ENCODE assay signal across 1 cellular context in the genomic region with DNA sequence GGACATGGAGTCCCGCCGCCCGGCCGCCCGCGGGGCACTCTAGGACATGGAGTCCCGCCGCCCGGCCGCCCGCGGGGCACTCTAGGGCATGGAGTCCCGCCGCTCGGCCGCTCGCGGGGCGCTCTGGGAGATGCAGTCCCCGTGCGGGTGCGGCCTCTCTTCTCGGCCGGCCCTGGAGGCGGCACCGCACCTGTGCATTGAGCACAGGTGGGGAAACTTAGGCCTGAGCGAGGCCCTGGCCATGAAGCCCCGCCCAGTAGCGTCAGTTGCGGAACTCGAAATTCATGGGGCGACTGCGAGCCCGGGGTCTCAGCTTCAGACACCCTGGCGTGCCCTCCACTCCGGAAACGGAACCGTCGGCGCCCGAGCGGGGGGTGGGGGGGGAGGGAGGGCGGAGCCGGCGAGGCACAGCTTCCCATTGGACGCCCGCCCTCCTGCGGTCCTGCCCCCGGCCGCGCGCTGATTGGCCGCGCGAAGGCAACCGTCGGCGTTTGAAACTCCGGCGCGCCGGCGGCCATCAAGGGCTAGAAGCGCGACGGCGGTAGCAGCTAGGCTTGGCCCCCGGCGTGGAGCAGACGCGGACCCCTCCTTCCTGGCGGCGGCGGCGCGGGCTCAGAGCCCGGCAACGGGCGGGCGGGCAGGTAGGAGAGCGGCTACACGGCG.
TF ChIP-seq lines count a peak whose summit lies in the region.

TSS of gene TACC3 (plus strand) at position 519 of the 663 bp plus-strand sequence. CDS start 1,901 bp downstream, outside the sequence.
A gene with protein sequence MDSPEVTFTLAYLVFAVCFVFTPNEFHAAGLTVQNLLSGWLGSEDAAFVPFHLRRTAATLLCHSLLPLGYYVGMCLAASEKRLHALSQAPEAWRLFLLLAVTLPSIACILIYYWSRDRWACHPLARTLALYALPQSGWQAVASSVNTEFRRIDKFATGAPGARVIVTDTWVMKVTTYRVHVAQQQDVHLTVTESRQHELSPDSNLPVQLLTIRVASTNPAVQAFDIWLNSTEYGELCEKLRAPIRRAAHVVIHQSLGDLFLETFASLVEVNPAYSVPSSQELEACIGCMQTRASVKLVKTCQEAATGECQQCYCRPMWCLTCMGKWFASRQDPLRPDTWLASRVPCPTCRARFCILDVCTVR (minus strand): TSS at position 321 of the 663 bp plus-strand sequence. CDS start 486 bp downstream, outside the sequence.

TF ChIP-seq in K562, 482 proteins besides CTCF, POLR2A, EP300 and RAD21 (continued from another document and continues in another):
- TF ChIP-seq HDGF (IDR thresholded peaks at IDR 0.05) (no peak), SMC3 (conservative IDR thresholded peaks at IDR 0.05; ENCODE audit: insufficient read depth, low read depth, low read length) (no peak), POLR2B (IDR thresholded peaks at IDR 0.05; ENCODE audit: low read depth, partially characterized antibody) (no peak), U2AF2 (optimal IDR thresholded peaks at IDR 0.05; ENCODE audit: low read depth, low read length) (no peak), SMAD1 (IDR thresholded peaks at IDR 0.05; ENCODE audit: low read depth, low read length, partially characterized antibody) (no peak), MEF2A (IDR thresholded peaks at IDR 0.05; ENCODE audit: control insufficient read depth, low read depth, low read length) (no peak), CBX3 (IDR thresholded peaks at IDR 0.05; ENCODE audit: borderline replicate concordance in 1 of 2, low read length in 2 of 2) (no peak), ZNF3 (CRISPR knock-in tag; IDR thresholded peaks at IDR 0.05) (no peak), ETS2 (tag; IDR thresholded peaks at IDR 0.05; ENCODE audit: borderline replicate concordance, poor library complexity, severe bottlenecking) (no peak), SOX6 (IDR thresholded peaks at IDR 0.05) (no peak), ZNF57 (CRISPR knock-in tag; IDR thresholded peaks at IDR 0.05) (no peak), IRF2 (CRISPR knock-in tag; IDR thresholded peaks at IDR 0.05) (no peak), SIN3B (IDR thresholded peaks at IDR 0.05; ENCODE audit: low read depth) (0 out of 2 replicates have a peak, but pooled peaks have one; percentile 53), USF1 (CRISPR knock-in tag; IDR thresholded peaks at IDR 0.05) (no peak), NONO (IDR thresholded peaks at IDR 0.05; ENCODE audit: low read depth in 2 of 2, low read length in 1 of 2) (peak in 1 of 2 experiments; percentile 56; a peak in 2 of 4 replicates), NEUROD1 (IDR thresholded peaks at IDR 0.05; ENCODE audit: borderline replicate concordance, low read depth, low read length, partially characterized antibody) (no peak), KDM5B (IDR thresholded peaks at IDR 0.05; ENCODE audit: insufficient replicate concordance, low read depth, low read length) (no peak), DACH1 (IDR thresholded peaks at IDR 0.05; ENCODE audit: partially characterized antibody) (no peak), DLX4 (CRISPR knock-in tag; IDR thresholded peaks at IDR 0.05) (no peak), NR1H2 (CRISPR knock-in tag; IDR thresholded peaks at IDR 0.05) (no peak), KLF1 (tag; IDR thresholded peaks at IDR 0.05) (no peak), CGGBP1 (CRISPR knock-in tag; IDR thresholded peaks at IDR 0.05) (no peak), SMARCA5 (IDR thresholded peaks at IDR 0.05) (no peak), LARP7 (IDR thresholded peaks at IDR 0.05) (no peak), ZBTB40 (IDR thresholded peaks at IDR 0.05) (peak; percentile 95), ZBTB40 (CRISPR knock-in tag; IDR thresholded peaks at IDR 0.05) (no peak), NCOR1 (IDR thresholded peaks at IDR 0.05) (0 out of 2 replicates have a peak, but pooled peaks have one; percentile 9), MTA3 (IDR thresholded peaks at IDR 0.05; ENCODE audit: borderline replicate concordance) (no peak), GTF2A2 (tag; IDR thresholded peaks at IDR 0.05) (no peak)
- TF ChIP-seq, protein P1, sequence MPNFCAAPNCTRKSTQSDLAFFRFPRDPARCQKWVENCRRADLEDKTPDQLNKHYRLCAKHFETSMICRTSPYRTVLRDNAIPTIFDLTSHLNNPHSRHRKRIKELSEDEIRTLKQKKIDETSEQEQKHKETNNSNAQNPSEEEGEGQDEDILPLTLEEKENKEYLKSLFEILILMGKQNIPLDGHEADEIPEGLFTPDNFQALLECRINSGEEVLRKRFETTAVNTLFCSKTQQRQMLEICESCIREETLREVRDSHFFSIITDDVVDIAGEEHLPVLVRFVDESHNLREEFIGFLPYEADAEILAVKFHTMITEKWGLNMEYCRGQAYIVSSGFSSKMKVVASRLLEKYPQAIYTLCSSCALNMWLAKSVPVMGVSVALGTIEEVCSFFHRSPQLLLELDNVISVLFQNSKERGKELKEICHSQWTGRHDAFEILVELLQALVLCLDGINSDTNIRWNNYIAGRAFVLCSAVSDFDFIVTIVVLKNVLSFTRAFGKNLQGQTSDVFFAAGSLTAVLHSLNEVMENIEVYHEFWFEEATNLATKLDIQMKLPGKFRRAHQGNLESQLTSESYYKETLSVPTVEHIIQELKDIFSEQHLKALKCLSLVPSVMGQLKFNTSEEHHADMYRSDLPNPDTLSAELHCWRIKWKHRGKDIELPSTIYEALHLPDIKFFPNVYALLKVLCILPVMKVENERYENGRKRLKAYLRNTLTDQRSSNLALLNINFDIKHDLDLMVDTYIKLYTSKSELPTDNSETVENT (CRISPR knock-in tag; IDR thresholded peaks at IDR 0.05), result 0 out of 2 replicates have a peak, but pooled peaks have one; percentile 26
- TF ChIP-seq, protein P2, sequence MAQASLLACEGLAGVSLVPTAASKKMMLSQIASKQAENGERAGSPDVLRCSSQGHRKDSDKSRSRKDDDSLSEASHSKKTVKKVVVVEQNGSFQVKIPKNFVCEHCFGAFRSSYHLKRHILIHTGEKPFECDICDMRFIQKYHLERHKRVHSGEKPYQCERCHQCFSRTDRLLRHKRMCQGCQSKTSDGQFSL (CRISPR knock-in tag; IDR thresholded peaks at IDR 0.05), result peak; percentile 43; the same call in 1 of the 2 replicates
- TF ChIP-seq, protein P2 (tag; IDR thresholded peaks at IDR 0.05), result peak in 1 of 2 experiments; percentile 87; a peak in 2 of 4 replicates
- TF ChIP-seq, protein P3, sequence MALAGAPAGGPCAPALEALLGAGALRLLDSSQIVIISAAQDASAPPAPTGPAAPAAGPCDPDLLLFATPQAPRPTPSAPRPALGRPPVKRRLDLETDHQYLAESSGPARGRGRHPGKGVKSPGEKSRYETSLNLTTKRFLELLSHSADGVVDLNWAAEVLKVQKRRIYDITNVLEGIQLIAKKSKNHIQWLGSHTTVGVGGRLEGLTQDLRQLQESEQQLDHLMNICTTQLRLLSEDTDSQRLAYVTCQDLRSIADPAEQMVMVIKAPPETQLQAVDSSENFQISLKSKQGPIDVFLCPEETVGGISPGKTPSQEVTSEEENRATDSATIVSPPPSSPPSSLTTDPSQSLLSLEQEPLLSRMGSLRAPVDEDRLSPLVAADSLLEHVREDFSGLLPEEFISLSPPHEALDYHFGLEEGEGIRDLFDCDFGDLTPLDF (CRISPR knock-in tag; IDR thresholded peaks at IDR 0.05), result 0 out of 2 replicates have a peak, but pooled peaks have one; percentile 30
- TF ChIP-seq, protein P4, sequence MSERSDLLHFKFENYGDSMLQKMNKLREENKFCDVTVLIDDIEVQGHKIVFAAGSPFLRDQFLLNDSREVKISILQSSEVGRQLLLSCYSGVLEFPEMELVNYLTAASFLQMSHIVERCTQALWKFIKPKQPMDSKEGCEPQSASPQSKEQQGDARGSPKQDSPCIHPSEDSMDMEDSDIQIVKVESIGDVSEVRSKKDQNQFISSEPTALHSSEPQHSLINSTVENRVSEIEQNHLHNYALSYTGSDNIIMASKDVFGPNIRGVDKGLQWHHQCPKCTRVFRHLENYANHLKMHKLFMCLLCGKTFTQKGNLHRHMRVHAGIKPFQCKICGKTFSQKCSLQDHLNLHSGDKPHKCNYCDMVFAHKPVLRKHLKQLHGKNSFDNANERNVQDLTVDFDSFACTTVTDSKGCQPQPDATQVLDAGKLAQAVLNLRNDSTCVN (CRISPR knock-in tag; IDR thresholded peaks at IDR 0.05), result no peak
- TF ChIP-seq, protein P5, sequence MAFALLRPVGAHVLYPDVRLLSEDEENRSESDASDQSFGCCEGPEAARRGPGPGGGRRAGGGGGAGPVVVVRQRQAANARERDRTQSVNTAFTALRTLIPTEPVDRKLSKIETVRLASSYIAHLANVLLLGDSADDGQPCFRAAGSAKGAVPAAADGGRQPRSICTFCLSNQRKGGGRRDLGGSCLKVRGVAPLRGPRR (CRISPR knock-in tag; IDR thresholded peaks at IDR 0.05), result no peak
- TF ChIP-seq, protein P6, sequence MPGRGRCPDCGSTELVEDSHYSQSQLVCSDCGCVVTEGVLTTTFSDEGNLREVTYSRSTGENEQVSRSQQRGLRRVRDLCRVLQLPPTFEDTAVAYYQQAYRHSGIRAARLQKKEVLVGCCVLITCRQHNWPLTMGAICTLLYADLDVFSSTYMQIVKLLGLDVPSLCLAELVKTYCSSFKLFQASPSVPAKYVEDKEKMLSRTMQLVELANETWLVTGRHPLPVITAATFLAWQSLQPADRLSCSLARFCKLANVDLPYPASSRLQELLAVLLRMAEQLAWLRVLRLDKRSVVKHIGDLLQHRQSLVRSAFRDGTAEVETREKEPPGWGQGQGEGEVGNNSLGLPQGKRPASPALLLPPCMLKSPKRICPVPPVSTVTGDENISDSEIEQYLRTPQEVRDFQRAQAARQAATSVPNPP (IDR thresholded peaks at IDR 0.05; ENCODE audit: borderline replicate concordance, insufficient read depth, insufficient read length), result no peak
